Comparison of ENCODE assay signal across 1 cellular context in the genomic region with DNA sequence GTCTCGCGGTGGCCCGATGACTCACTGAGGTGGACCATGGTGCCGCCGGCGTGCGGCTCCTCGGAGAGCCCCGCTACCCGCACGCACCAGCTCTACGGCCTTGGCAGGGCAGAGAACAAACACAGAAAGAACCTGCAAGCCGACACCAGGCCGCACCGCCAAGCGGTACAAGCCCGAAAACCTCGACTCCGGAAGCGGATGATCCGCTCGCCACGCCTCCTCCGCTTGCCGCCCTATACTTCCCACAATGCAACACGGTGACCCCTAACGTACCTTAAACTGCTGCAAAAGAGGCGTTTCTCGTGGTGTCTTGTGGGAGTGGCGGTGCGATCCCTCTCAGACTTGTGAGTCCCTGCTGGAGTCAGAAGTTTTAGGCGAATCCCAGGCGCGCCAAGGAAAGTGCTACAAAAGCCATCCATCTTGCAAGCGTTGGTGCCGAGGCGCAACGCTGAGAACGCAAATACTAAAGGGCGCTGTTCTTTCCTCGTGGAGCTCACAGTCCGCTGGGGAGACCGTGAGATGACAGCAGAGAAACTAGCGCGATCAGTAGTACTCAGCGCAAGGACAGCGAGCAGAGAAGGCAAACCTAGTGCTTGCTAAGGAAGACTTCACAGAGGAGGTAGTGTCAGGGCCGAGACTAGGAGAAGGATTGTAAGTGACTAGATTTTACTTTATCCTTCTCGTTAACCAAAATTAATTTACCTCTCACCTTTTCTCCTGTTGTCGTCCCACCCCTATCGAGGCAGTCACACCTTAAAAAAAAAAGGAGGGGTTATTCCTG.
A peak's percentile ranks its signal among the peaks of the same experiment; 100 is the strongest.
TF ChIP-seq lines count a peak whose summit lies in the region.

A gene (minus strand): TSS at position 200 of the 781 bp plus-strand sequence. CDS start 162 bp downstream, at position 38.

TF ChIP-seq in K562, 482 proteins besides CTCF, POLR2A, EP300 and RAD21 (continued from another document and continues in another):
- TF ChIP-seq, protein P1, sequence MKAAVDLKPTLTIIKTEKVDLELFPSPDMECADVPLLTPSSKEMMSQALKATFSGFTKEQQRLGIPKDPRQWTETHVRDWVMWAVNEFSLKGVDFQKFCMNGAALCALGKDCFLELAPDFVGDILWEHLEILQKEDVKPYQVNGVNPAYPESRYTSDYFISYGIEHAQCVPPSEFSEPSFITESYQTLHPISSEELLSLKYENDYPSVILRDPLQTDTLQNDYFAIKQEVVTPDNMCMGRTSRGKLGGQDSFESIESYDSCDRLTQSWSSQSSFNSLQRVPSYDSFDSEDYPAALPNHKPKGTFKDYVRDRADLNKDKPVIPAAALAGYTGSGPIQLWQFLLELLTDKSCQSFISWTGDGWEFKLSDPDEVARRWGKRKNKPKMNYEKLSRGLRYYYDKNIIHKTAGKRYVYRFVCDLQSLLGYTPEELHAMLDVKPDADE (conservative IDR thresholded peaks at IDR 0.05; ENCODE audit: control insufficient read depth, low read depth, low read length): peak; percentile 68; the same call in 1 of the 2 replicates
- TF ChIP-seq GABPB1 (CRISPR knock-in tag; IDR thresholded peaks at IDR 0.05): peak; percentile 89
- TF ChIP-seq, protein P2, sequence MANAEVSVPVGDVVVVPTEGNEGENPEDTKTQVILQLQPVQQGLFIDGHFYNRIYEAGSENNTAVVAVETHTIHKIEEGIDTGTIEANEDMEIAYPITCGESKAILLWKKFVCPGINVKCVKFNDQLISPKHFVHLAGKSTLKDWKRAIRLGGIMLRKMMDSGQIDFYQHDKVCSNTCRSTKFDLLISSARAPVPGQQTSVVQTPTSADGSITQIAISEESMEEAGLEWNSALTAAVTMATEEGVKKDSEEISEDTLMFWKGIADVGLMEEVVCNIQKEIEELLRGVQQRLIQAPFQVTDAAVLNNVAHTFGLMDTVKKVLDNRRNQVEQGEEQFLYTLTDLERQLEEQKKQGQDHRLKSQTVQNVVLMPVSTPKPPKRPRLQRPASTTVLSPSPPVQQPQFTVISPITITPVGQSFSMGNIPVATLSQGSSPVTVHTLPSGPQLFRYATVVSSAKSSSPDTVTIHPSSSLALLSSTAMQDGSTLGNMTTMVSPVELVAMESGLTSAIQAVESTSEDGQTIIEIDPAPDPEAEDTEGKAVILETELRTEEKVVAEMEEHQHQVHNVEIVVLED (CRISPR knock-in tag; IDR thresholded peaks at IDR 0.05): peak; percentile 58
- TF ChIP-seq, protein P3, sequence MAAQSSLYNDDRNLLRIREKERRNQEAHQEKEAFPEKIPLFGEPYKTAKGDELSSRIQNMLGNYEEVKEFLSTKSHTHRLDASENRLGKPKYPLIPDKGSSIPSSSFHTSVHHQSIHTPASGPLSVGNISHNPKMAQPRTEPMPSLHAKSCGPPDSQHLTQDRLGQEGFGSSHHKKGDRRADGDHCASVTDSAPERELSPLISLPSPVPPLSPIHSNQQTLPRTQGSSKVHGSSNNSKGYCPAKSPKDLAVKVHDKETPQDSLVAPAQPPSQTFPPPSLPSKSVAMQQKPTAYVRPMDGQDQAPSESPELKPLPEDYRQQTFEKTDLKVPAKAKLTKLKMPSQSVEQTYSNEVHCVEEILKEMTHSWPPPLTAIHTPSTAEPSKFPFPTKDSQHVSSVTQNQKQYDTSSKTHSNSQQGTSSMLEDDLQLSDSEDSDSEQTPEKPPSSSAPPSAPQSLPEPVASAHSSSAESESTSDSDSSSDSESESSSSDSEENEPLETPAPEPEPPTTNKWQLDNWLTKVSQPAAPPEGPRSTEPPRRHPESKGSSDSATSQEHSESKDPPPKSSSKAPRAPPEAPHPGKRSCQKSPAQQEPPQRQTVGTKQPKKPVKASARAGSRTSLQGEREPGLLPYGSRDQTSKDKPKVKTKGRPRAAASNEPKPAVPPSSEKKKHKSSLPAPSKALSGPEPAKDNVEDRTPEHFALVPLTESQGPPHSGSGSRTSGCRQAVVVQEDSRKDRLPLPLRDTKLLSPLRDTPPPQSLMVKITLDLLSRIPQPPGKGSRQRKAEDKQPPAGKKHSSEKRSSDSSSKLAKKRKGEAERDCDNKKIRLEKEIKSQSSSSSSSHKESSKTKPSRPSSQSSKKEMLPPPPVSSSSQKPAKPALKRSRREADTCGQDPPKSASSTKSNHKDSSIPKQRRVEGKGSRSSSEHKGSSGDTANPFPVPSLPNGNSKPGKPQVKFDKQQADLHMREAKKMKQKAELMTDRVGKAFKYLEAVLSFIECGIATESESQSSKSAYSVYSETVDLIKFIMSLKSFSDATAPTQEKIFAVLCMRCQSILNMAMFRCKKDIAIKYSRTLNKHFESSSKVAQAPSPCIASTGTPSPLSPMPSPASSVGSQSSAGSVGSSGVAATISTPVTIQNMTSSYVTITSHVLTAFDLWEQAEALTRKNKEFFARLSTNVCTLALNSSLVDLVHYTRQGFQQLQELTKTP (IDR thresholded peaks at IDR 0.05; ENCODE audit: low read depth in 1 of 2, partially characterized antibody in 2 of 2): peak in 1 of 2 experiments; percentile 93
- TF ChIP-seq, protein P4, sequence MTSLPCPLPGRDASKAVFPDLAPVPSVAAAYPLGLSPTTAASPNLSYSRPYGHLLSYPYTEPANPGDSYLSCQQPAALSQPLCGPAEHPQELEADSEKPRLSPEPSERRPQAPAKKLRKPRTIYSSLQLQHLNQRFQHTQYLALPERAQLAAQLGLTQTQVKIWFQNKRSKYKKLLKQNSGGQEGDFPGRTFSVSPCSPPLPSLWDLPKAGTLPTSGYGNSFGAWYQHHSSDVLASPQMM (CRISPR knock-in tag; IDR thresholded peaks at IDR 0.05): no peak
- TF ChIP-seq ZNF785 (CRISPR knock-in tag; IDR thresholded peaks at IDR 0.05): no peak
- no peak for TF ChIP-seq CC2D1A (IDR thresholded peaks at IDR 0.05)
- TF ChIP-seq, protein P5, sequence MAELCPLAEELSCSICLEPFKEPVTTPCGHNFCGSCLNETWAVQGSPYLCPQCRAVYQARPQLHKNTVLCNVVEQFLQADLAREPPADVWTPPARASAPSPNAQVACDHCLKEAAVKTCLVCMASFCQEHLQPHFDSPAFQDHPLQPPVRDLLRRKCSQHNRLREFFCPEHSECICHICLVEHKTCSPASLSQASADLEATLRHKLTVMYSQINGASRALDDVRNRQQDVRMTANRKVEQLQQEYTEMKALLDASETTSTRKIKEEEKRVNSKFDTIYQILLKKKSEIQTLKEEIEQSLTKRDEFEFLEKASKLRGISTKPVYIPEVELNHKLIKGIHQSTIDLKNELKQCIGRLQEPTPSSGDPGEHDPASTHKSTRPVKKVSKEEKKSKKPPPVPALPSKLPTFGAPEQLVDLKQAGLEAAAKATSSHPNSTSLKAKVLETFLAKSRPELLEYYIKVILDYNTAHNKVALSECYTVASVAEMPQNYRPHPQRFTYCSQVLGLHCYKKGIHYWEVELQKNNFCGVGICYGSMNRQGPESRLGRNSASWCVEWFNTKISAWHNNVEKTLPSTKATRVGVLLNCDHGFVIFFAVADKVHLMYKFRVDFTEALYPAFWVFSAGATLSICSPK (IDR thresholded peaks at IDR 0.05; ENCODE audit: borderline replicate concordance): 0 out of 2 replicates have a peak, but pooled peaks have one; percentile 60
- TF ChIP-seq, protein P6, sequence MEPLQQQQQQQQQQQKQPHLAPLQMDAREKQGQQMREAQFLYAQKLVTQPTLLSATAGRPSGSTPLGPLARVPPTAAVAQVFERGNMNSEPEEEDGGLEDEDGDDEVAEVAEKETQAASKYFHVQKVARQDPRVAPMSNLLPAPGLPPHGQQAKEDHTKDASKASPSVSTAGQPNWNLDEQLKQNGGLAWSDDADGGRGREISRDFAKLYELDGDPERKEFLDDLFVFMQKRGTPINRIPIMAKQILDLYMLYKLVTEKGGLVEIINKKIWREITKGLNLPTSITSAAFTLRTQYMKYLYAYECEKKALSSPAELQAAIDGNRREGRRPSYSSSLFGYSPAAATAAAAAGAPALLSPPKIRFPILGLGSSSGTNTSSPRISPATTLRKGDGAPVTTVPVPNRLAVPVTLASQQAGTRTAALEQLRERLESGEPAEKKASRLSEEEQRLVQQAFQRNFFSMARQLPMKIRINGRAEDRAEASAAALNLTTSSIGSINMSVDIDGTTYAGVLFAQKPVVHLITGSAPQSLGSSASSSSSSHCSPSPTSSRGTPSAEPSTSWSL (CRISPR knock-in tag; IDR thresholded peaks at IDR 0.05; ENCODE audit: borderline replicate concordance): no peak
- no peak for TF ChIP-seq HNRNPK (IDR thresholded peaks at IDR 0.05; ENCODE audit: low read depth, low read length, poor library complexity, severe bottlenecking)
- TF ChIP-seq PCBP1 (IDR thresholded peaks at IDR 0.05; ENCODE audit: low read depth, low read length, poor library complexity, severe bottlenecking): no peak
- peak; percentile 98 for TF ChIP-seq PHF8 (IDR thresholded peaks at IDR 0.05; ENCODE audit: borderline replicate concordance, low read length)
- TF ChIP-seq, protein P7, sequence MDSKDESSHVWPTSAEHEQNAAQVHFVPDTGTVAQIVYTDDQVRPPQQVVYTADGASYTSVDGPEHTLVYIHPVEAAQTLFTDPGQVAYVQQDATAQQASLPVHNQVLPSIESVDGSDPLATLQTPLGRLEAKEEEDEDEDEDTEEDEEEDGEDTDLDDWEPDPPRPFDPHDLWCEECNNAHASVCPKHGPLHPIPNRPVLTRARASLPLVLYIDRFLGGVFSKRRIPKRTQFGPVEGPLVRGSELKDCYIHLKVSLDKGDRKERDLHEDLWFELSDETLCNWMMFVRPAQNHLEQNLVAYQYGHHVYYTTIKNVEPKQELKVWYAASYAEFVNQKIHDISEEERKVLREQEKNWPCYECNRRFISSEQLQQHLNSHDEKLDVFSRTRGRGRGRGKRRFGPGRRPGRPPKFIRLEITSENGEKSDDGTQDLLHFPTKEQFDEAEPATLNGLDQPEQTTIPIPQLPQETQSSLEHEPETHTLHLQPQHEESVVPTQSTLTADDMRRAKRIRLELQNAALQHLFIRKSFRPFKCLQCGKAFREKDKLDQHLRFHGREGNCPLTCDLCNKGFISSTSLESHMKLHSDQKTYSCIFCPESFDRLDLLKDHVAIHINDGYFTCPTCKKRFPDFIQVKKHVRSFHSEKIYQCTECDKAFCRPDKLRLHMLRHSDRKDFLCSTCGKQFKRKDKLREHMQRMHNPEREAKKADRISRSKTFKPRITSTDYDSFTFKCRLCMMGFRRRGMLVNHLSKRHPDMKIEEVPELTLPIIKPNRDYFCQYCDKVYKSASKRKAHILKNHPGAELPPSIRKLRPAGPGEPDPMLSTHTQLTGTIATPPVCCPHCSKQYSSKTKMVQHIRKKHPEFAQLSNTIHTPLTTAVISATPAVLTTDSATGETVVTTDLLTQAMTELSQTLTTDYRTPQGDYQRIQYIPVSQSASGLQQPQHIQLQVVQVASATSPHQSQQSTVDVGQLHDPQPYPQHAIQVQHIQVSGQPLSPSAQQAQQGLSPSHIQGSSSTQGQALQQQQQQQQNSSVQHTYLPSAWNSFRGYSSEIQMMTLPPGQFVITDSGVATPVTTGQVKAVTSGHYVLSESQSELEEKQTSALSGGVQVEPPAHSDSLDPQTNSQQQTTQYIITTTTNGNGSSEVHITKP (IDR thresholded peaks at IDR 0.05; ENCODE audit: partially characterized antibody): peak; percentile 3
- TF ChIP-seq, protein P8, sequence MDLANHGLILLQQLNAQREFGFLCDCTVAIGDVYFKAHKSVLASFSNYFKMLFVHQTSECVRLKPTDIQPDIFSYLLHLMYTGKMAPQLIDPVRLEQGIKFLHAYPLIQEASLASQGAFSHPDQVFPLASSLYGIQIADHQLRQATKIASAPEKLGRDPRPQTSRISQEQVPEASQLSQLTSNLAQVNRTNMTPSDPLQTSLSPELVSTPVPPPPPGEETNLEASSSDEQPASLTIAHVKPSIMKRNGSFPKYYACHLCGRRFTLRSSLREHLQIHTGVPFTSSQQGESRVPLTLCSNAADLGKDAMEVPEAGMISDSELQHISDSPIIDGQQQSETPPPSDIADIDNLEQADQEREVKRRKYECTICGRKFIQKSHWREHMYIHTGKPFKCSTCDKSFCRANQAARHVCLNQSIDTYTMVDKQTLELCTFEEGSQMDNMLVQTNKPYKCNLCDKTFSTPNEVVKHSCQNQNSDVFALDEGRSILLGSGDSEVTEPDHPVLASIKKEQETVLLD (IDR thresholded peaks at IDR 0.05): peak; percentile 35
- TF ChIP-seq, protein P9, sequence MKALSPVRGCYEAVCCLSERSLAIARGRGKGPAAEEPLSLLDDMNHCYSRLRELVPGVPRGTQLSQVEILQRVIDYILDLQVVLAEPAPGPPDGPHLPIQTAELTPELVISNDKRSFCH (CRISPR knock-in tag; IDR thresholded peaks at IDR 0.05): no peak
- TF ChIP-seq, protein P9 (tag; IDR thresholded peaks at IDR 0.05): peak; percentile 89
- peak; percentile 39; the same call in 1 of the 2 replicates for TF ChIP-seq SOX6 (IDR thresholded peaks at IDR 0.05)
- TF ChIP-seq CCNT2 (IDR thresholded peaks at IDR 0.05; ENCODE audit: borderline replicate concordance, extremely low read depth, insufficient read length, low read depth, low read length): peak; percentile 67
- TF ChIP-seq, protein P10, sequence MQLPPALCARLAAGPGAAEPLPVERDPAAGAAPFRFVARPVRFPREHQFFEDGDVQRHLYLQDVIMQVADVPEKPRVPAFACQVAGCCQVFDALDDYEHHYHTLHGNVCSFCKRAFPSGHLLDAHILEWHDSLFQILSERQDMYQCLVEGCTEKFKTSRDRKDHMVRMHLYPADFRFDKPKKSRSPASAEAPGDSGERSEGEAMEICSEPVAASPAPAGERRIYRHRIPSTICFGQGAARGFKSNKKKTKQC (CRISPR knock-in tag; IDR thresholded peaks at IDR 0.05): 0 out of 2 replicates have a peak, but pooled peaks have one; percentile 62
- TF ChIP-seq, protein P11, sequence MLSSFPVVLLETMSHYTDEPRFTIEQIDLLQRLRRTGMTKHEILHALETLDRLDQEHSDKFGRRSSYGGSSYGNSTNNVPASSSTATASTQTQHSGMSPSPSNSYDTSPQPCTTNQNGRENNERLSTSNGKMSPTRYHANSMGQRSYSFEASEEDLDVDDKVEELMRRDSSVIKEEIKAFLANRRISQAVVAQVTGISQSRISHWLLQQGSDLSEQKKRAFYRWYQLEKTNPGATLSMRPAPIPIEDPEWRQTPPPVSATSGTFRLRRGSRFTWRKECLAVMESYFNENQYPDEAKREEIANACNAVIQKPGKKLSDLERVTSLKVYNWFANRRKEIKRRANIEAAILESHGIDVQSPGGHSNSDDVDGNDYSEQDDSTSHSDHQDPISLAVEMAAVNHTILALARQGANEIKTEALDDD (IDR thresholded peaks at IDR 0.05): no peak
- TF ChIP-seq, protein P12, sequence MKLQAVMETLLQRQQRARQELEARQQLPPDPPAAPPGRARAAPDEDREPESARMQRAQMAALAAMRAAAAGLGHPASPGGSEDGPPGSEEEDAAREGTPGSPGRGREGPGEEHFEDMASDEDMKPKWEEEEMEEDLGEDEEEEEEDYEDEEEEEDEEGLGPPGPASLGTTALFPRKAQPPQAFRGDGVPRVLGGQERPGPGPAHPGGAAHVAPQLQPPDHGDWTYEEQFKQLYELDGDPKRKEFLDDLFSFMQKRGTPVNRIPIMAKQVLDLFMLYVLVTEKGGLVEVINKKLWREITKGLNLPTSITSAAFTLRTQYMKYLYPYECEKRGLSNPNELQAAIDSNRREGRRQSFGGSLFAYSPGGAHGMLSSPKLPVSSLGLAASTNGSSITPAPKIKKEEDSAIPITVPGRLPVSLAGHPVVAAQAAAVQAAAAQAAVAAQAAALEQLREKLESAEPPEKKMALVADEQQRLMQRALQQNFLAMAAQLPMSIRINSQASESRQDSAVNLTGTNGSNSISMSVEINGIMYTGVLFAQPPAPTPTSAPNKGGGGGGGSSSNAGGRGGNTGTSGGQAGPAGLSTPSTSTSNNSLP (IDR thresholded peaks at IDR 0.05; ENCODE audit: borderline replicate concordance, low read depth, low read length): no peak
- no peak for TF ChIP-seq NCOA4 (IDR thresholded peaks at IDR 0.05; ENCODE audit: partially characterized antibody)
- peak; percentile 5; the same call in 1 of the 2 replicates for TF ChIP-seq HOXB6 (CRISPR knock-in tag; IDR thresholded peaks at IDR 0.05; ENCODE audit: borderline replicate concordance)
